Comparison of ENCODE assay signal across 22 cellular contexts in genomic region chr9:8287501-8287900, GRCh38.
"Had no signal": no experiment of that assay in that cellular context is flagged by ENCODE, and none has a peak within 500 bp of the region (broad histone marks: within the 10 kb centered on the region; RNA-seq: fewer than 3 reads in every experiment).

No MANE protein-coding gene starts in this region.

- H3K36me3 ChIP-seq: heart right ventricle, left lung, lower lobe of right lung, right atrium auricular region, sigmoid colon, suprapubic skin, thyroid gland, upper lobe of left lung, uterus had no signal

- H3K9me3 ChIP-seq: heart right ventricle, left lung, lower lobe of right lung, right atrium auricular region, sigmoid colon, suprapubic skin, thyroid gland, upper lobe of left lung, uterus had no signal

- FAIRE-seq: endometrium, frontal cortex had no signal

- H3K4me1 ChIP-seq: heart right ventricle, left lung, lower lobe of right lung, right atrium auricular region, sigmoid colon, suprapubic skin, thyroid gland, upper lobe of left lung, uterus had no signal

- H3K27me3 ChIP-seq: left lung, right atrium auricular region, sigmoid colon, suprapubic skin, thyroid gland, upper lobe of left lung, uterus had no signal

- DNase-seq: effector memory CD4-positive, alpha-beta T cell; heart right ventricle; islet precursor cell; left lung; lower lobe of right lung; midbrain; naive thymus-derived CD4-positive, alpha-beta T cell; nephron progenitor cell; posterior cingulate gyrus; sigmoid colon; stimulated activated CD4-positive, alpha-beta T cell treated with anti-CD3 and anti-CD28 coated beads, Interleukin-12 subunit alpha, Interleukin-12 subunit beta, amount 100 ng/mL, for 4 hours; stimulated activated CD4-positive, alpha-beta T cell treated with anti-CD3 and anti-CD28 coated beads, Interleukin-2, amount 100 ng/mL, for 48 hours; stimulated activated naive CD4-positive, alpha-beta T cell treated with Interleukin-2 at 50 U/mL for 16 hours; thyroid gland; upper lobe of left lung; uterus had no signal

- ATAC-seq: esophagus mucosa; heart right ventricle; left lung; naive thymus-derived CD4-positive, alpha-beta T cell had no signal

- H3K4me3 ChIP-seq: heart right ventricle, left lung, lower lobe of right lung, right atrium auricular region, sigmoid colon, skin epidermis, suprapubic skin, thyroid gland, upper lobe of left lung, uterus had no signal

- H3K27ac ChIP-seq: heart right ventricle, left lung, lower lobe of right lung, right atrium auricular region, sigmoid colon, skin epidermis, suprapubic skin, thyroid gland, upper lobe of left lung, uterus had no signal
